In the genomic region with DNA sequence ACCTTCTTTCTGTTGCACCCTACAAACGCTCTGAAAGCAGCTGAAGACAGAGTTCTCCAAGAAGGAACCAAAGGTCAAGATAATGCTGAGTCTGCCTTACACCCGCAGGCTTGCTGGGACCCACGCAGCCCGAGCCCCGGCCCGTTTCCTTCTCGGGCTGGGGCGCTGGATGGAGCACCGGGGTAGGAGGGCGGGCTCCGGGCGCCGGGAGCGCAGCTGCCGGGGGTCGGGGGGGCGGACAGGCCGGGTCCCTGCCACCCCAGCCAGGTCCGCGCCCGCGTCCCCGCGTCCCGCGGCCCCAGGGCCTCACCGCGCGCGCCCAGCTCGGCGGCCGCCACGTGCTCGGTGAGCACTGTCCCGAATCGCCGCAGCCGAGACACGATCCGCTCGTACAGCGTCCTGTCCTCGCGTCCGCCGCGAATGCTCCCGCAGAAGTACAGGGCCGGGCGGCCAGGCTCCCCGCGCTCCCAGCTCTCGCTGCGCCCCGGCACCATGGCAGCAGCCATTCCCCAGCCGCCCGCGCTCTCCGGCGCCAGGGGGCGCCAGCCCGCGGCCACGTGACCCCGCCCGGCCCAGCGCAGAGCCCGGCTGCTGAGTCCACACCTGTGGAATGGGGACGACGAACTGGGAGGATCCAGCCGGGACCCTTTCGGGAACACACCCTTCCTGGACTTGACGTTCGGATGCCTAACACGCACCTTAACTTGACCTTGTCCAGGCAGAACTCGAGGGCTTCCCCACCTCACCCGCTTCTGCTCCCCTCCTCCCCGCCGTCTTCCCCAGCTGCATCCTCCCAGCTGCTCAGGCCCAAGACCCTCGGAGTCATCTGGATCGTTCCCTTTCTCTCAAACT, we compare ENCODE assay signal across 1 cellular context.
A peak's percentile ranks its signal among the peaks of the same experiment; 100 is the strongest.
TF ChIP-seq lines count a peak whose summit lies in the region.

A gene with protein sequence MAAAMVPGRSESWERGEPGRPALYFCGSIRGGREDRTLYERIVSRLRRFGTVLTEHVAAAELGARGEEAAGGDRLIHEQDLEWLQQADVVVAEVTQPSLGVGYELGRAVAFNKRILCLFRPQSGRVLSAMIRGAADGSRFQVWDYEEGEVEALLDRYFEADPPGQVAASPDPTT (minus strand): TSS at position 531 of the 852 bp plus-strand sequence. CDS start 25 bp downstream, at position 506.

TF ChIP-seq in HepG2, 621 proteins besides CTCF, POLR2A, EP300 and RAD21 (continued from another document and continues in another):
- TF ChIP-seq ZNF839 (CRISPR knock-in tag; IDR thresholded peaks at IDR 0.05; ENCODE audit: borderline replicate concordance) (peak; percentile 96; the same call in 1 of the 2 replicates), IRF2 (CRISPR knock-in tag; IDR thresholded peaks at IDR 0.05) (peak; percentile 72; the same call in 1 of the 2 replicates), U2AF1 (optimal IDR thresholded peaks at IDR 0.05; ENCODE audit: low read depth, low read length) (no peak), XRCC5 (optimal IDR thresholded peaks at IDR 0.05; ENCODE audit: low read length) (peak; percentile 97), SALL2 (CRISPR knock-in tag; IDR thresholded peaks at IDR 0.05) (peak; percentile 97), WIZ (CRISPR knock-in tag; IDR thresholded peaks at IDR 0.05) (0 out of 2 replicates have a peak, but pooled peaks have one; percentile 18), ZSCAN29 (CRISPR knock-in tag; conservative IDR thresholded peaks at IDR 0.05) (peak; percentile 75), ZNF550 (CRISPR knock-in tag; IDR thresholded peaks at IDR 0.05; ENCODE audit: borderline replicate concordance) (no peak), MXI1 (IDR thresholded peaks at IDR 0.05; ENCODE audit: borderline replicate concordance, low read depth, low read length) (peak; percentile 87; the same call in 1 of the 3 replicates), SOX13 (IDR thresholded peaks at IDR 0.05) (0 out of 2 replicates have a peak, but pooled peaks have one; percentile 30), SOX13 (CRISPR knock-in tag; conservative IDR thresholded peaks at IDR 0.05 in 1 of 2, IDR thresholded peaks at IDR 0.05 in 1 of 2) (peak in 1 of 2 experiments; percentile 40; a peak in 1 of 4 replicates), ZBTB1 (CRISPR knock-in tag; IDR thresholded peaks at IDR 0.05; ENCODE audit: borderline replicate concordance) (no peak), ZNF326 (CRISPR knock-in tag; IDR thresholded peaks at IDR 0.05; ENCODE audit: borderline replicate concordance) (no peak), ZNF766 (CRISPR knock-in tag; IDR thresholded peaks at IDR 0.05; ENCODE audit: borderline replicate concordance) (peak; percentile 98), ARNTL (CRISPR knock-in tag; IDR thresholded peaks at IDR 0.05) (peak; percentile 99), ZNF569 (CRISPR knock-in tag; IDR thresholded peaks at IDR 0.05; ENCODE audit: borderline replicate concordance) (no peak), ZNF530 (CRISPR knock-in tag; IDR thresholded peaks at IDR 0.05; ENCODE audit: low read depth) (no peak), IRX3 (CRISPR knock-in tag; IDR thresholded peaks at IDR 0.05; ENCODE audit: borderline replicate concordance, low read depth) (peak; percentile 95; the same call in 1 of the 2 replicates), SMARCC2 (IDR thresholded peaks at IDR 0.05) (no peak), ZSCAN22 (CRISPR knock-in tag; IDR thresholded peaks at IDR 0.05) (no peak), ZNF30 (CRISPR knock-in tag; IDR thresholded peaks at IDR 0.05) (no peak), ZSCAN12 (CRISPR knock-in tag; IDR thresholded peaks at IDR 0.05) (peak; percentile 87), ATM (IDR thresholded peaks at IDR 0.05; ENCODE audit: borderline replicate concordance) (no peak), NR2C2 (CRISPR knock-in tag; IDR thresholded peaks at IDR 0.05; ENCODE audit: borderline replicate concordance) (peak; percentile 59; the same call in 1 of the 2 replicates), POLR2AphosphoS2 (IDR thresholded peaks at IDR 0.05; ENCODE audit: low read depth, low read length) (no peak), ZNF816 (CRISPR knock-in tag; IDR thresholded peaks at IDR 0.05; ENCODE audit: borderline replicate concordance) (no peak; the same call in 1 of the 2 replicates), GLI4 (CRISPR knock-in tag; IDR thresholded peaks at IDR 0.05; ENCODE audit: borderline replicate concordance) (peak; percentile 20; the same call in 1 of the 2 replicates), NR2F6 (IDR thresholded peaks at IDR 0.05) (no peak), NR2F6 (CRISPR knock-in tag; IDR thresholded peaks at IDR 0.05) (0 out of 2 replicates have a peak, but pooled peaks have one; percentile 46), ZFX (CRISPR knock-in tag; IDR thresholded peaks at IDR 0.05; ENCODE audit: low read depth) (peak; percentile 94), ZSCAN20 (CRISPR knock-in tag; IDR thresholded peaks at IDR 0.05; ENCODE audit: borderline replicate concordance) (peak; percentile 92; the same call in 1 of the 2 replicates), BHLHE40 (IDR thresholded peaks at IDR 0.05; ENCODE audit: low read length) (peak; percentile 86), HOXA9 (CRISPR knock-in tag; IDR thresholded peaks at IDR 0.05; ENCODE audit: borderline replicate concordance) (peak; percentile 55; the same call in 1 of the 2 replicates), ZNF451 (CRISPR knock-in tag; IDR thresholded peaks at IDR 0.05) (peak; percentile 90), ZIK1 (CRISPR knock-in tag; IDR thresholded peaks at IDR 0.05; ENCODE audit: borderline replicate concordance, low read depth) (peak; percentile 91), RNF2 (conservative IDR thresholded peaks at IDR 0.05; ENCODE audit: low read depth) (peak; percentile 90)
- TF ChIP-seq, protein P1, sequence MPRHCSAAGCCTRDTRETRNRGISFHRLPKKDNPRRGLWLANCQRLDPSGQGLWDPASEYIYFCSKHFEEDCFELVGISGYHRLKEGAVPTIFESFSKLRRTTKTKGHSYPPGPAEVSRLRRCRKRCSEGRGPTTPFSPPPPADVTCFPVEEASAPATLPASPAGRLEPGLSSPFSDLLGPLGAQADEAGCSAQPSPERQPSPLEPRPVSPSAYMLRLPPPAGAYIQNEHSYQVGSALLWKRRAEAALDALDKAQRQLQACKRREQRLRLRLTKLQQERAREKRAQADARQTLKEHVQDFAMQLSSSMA (CRISPR knock-in tag; IDR thresholded peaks at IDR 0.05): peak; percentile 93
- TF ChIP-seq, protein P2, sequence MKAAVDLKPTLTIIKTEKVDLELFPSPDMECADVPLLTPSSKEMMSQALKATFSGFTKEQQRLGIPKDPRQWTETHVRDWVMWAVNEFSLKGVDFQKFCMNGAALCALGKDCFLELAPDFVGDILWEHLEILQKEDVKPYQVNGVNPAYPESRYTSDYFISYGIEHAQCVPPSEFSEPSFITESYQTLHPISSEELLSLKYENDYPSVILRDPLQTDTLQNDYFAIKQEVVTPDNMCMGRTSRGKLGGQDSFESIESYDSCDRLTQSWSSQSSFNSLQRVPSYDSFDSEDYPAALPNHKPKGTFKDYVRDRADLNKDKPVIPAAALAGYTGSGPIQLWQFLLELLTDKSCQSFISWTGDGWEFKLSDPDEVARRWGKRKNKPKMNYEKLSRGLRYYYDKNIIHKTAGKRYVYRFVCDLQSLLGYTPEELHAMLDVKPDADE (CRISPR knock-in tag; IDR thresholded peaks at IDR 0.05): no peak
- TF ChIP-seq, protein P3, sequence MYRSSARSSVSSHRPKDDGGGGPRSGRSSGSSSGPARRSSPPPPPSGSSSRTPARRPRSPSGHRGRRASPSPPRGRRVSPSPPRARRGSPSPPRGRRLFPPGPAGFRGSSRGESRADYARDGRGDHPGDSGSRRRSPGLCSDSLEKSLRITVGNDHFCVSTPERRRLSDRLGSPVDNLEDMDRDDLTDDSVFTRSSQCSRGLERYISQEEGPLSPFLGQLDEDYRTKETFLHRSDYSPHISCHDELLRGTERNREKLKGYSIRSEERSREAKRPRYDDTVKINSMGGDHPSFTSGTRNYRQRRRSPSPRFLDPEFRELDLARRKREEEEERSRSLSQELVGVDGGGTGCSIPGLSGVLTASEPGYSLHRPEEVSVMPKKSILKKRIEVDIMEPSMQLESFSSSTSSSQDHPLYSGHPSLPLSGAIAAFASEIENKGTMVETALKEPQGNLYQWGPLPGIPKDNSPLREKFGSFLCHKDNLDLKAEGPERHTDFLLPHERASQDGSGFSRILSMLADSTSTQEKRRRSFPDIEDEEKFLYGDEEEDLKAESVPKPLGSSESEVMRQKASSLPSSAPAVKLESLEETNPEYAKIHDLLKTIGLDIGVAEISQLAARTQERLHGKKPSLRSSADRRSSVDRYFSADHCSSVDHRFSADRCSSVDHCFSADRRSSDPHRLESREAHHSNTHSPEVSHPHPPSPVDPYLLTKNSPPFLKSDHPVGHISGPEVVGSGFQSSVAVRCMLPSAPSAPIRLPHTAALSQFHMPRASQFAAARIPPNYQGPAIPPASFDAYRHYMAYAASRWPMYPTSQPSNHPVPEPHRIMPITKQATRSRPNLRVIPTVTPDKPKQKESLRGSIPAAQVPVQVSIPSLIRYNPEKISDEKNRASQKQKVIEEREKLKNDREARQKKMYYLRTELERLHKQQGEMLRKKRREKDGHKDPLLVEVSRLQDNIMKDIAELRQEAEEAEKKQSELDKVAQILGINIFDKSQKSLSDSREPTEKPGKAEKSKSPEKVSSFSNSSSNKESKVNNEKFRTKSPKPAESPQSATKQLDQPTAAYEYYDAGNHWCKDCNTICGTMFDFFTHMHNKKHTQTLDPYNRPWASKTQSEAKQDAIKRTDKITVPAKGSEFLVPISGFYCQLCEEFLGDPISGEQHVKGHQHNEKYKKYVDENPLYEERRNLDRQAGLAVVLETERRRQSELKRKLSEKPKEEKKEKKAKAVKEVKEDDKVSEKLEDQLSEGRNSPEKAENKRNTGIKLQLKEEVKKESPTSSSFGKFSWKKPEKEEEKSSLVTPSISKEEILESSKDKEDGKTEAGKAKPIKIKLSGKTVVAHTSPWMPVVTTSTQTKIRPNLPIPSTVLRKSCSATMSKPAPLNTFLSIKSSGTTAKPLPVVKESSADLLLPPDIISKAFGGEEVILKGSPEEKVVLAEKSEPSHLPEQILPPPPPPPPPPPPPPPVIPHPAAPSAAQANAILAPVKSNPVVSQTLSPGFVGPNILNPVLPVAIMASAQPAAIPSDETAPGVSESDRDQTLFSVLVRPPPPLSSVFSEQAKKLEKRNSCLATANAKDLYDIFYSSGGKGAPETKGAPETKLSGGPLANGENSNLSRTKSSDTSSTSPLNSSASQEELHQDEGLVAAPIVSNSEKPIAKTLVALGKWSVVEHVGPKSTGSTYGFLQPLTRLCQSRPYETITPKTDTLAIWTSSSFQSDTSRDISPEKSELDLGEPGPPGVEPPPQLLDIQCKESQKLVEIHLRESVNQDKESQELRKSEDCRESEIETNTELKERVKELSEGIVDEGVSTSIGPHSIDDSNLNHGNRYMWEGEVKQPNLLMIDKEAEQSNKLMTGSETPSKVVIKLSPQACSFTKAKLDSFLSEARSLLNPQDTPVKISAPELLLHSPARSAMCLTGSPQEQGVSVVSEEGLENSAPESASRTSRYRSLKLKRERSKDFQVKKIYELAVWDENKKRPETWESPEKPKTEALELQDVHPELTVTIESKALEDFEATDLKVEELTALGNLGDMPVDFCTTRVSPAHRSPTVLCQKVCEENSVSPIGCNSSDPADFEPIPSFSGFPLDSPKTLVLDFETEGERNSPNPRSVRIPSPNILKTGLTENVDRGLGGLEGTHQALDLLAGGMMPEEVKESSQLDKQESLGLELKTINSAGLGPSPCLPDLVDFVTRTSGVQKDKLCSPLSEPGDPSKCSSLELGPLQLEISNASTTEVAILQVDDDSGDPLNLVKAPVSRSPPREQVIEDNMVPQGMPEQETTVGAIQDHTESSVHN (CRISPR knock-in tag; IDR thresholded peaks at IDR 0.05): peak; percentile 71; the same call in 1 of the 2 replicates
- TF ChIP-seq, protein P4, sequence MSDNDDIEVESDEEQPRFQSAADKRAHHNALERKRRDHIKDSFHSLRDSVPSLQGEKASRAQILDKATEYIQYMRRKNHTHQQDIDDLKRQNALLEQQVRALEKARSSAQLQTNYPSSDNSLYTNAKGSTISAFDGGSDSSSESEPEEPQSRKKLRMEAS (IDR thresholded peaks at IDR 0.05): peak; percentile 96
- TF ChIP-seq, protein P5, sequence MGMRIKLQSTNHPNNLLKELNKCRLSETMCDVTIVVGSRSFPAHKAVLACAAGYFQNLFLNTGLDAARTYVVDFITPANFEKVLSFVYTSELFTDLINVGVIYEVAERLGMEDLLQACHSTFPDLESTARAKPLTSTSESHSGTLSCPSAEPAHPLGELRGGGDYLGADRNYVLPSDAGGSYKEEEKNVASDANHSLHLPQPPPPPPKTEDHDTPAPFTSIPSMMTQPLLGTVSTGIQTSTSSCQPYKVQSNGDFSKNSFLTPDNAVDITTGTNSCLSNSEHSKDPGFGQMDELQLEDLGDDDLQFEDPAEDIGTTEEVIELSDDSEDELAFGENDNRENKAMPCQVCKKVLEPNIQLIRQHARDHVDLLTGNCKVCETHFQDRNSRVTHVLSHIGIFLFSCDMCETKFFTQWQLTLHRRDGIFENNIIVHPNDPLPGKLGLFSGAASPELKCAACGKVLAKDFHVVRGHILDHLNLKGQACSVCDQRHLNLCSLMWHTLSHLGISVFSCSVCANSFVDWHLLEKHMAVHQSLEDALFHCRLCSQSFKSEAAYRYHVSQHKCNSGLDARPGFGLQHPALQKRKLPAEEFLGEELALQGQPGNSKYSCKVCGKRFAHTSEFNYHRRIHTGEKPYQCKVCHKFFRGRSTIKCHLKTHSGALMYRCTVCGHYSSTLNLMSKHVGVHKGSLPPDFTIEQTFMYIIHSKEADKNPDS (CRISPR knock-in tag; IDR thresholded peaks at IDR 0.05): no peak
- TF ChIP-seq, protein P6, sequence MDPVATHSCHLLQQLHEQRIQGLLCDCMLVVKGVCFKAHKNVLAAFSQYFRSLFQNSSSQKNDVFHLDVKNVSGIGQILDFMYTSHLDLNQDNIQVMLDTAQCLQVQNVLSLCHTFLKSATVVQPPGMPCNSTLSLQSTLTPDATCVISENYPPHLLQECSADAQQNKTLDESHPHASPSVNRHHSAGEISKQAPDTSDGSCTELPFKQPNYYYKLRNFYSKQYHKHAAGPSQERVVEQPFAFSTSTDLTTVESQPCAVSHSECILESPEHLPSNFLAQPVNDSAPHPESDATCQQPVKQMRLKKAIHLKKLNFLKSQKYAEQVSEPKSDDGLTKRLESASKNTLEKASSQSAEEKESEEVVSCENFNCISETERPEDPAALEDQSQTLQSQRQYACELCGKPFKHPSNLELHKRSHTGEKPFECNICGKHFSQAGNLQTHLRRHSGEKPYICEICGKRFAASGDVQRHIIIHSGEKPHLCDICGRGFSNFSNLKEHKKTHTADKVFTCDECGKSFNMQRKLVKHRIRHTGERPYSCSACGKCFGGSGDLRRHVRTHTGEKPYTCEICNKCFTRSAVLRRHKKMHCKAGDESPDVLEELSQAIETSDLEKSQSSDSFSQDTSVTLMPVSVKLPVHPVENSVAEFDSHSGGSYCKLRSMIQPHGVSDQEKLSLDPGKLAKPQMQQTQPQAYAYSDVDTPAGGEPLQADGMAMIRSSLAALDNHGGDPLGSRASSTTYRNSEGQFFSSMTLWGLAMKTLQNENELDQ (CRISPR knock-in tag; IDR thresholded peaks at IDR 0.05; ENCODE audit: borderline replicate concordance): no peak
